ENCODE assay signal across 26 cellular contexts in genomic region chr16:23140082-23140481, GRCh38. TPM values are rescaled to one million over a fixed set of nuclear protein-coding genes. Genes with fewer than 3 reads are reported as not detected.
A peak's percentile ranks its signal among the peaks of the same experiment; 100 is the strongest.
DNase-seq lines count a peak whose midpoint lies in the region; ATAC-seq and TF ChIP-seq lines count a peak whose summit lies in the region.
"Had no signal": no experiment of that assay in that cellular context is flagged by ENCODE, and none has a peak within 500 bp of the region (broad histone marks: within the 10 kb centered on the region; RNA-seq: fewer than 3 reads in every experiment).

No MANE protein-coding gene starts in this region.

- DNase-seq in cardiac muscle cell (ENCODE audit: low read depth in 1 of 2, low spot score in 1 of 2) (no peak), cardiac septum (ENCODE audit: low spot score) (no peak), esophagus muscularis mucosa (ENCODE audit: extremely low spot score) (no peak), substantia nigra (lab: John Stamatoyannopoulos, UW) (no peak), H7 (no peak), CD14-positive monocyte (ENCODE audit: low spot score) (no peak)
- DNase-seq: CD4-positive, alpha-beta T cell; COR-L47; DMS53; MG63; NCI-H1105 treated with DMSO at 0.1 percent for 48 hours; NCI-H2029; NCI-H446; NCI-H524 treated with DMSO at 0.1 percent for 48 hours; NCI-H82; NK-92 treated with Interleukin-12 subunit alpha and Interleukin-12 subunit beta, amount 100 ng/mL, for 24 hours; PC-3; SJCRH30 had no signal

- peak overlapping the region; percentile 57 for H3K27ac ChIP-seq in cardiac muscle cell
- H3K27ac ChIP-seq in angular gyrus (ENCODE audit: low read depth, low read length): peak overlapping the region; percentile 39
- peak overlapping the region; percentile 74 to 95 (median 90) for H3K27ac ChIP-seq in esophagus muscularis mucosa (replicated peaks in 1 of 4)
- H3K27ac ChIP-seq in substantia nigra (ENCODE audit: low read depth, low read length, poor library complexity, severe bottlenecking): peak overlapping the region; percentile 82
- H3K27ac ChIP-seq: BLaER1, SJCRH30 had no signal

- no peak for TF ChIP-seq POLR2A in esophagus muscularis mucosa (IDR thresholded peaks at IDR 0.05; ENCODE audit: low read depth)

- no peak for TF ChIP-seq CTCF in cardiac muscle cell (IDR thresholded peaks at IDR 0.05; ENCODE audit: low read depth, low read length)
- no peak for TF ChIP-seq CTCF in esophagus muscularis mucosa (IDR thresholded peaks at IDR 0.05)
- TF ChIP-seq CTCF in CD14-positive monocyte (IDR thresholded peaks at IDR 0.05): no peak

- TF ChIP-seq EP300 in esophagus muscularis mucosa (IDR thresholded peaks at IDR 0.05): no peak

- H3K27me3 Mint-ChIP-seq in CD14-positive monocyte (ENCODE audit: low read depth in 3 of 3): no peaks in the 10 kb centered on the region
- H3K27me3 Mint-ChIP-seq: CD4-positive, alpha-beta T cell had no signal

- H3K36me3 ChIP-seq in cardiac muscle cell (no peaks in the 10 kb centered on the region), esophagus muscularis mucosa (no peaks in the 10 kb centered on the region), H7 (replicated peaks; ENCODE audit: control insufficient read depth, insufficient read depth, low read length) (no peaks in the 10 kb centered on the region)
- H3K36me3 ChIP-seq: SJCRH30 had no signal

- intact Hi-C loops in cardiac septum (cut with DNase I) (no loop called here), esophagus muscularis mucosa (cut with DNase I) (no loop called here), CD14-positive monocyte (cut with micrococcal nuclease) (no loop called here)

- no peak overlapping the region for H3K4me3 Mint-ChIP-seq in CD14-positive monocyte
- H3K4me3 Mint-ChIP-seq: CD4-positive, alpha-beta T cell had no signal

- 63% methylated on average over 3 of the region's 3 CpGs for WGBS in esophagus muscularis mucosa

- H3K4me1 ChIP-seq in cardiac muscle cell (ENCODE audit: low read depth) (peaks cover 47% of the 10 kb centered on the region), esophagus muscularis mucosa (peaks cover 33 to 73% (median 60%) of the 10 kb centered on the region in 4 donors)
- H3K4me1 ChIP-seq: SJCRH30 had no signal

- no peak overlapping the region for H3K27ac Mint-ChIP-seq in CD14-positive monocyte
- H3K27ac Mint-ChIP-seq: CD4-positive, alpha-beta T cell had no signal

- no peaks in the 10 kb centered on the region for H3K27me3 ChIP-seq in cardiac muscle cell
- H3K27me3 ChIP-seq in esophagus muscularis mucosa: no peaks in the 10 kb centered on the region
- no peaks in the 10 kb centered on the region for H3K27me3 ChIP-seq in H7 (ENCODE audit: control insufficient read depth, insufficient read depth, low read length)
- H3K27me3 ChIP-seq: BLaER1, MG63, SJCRH30 had no signal

- no peaks in the 10 kb centered on the region for H3K9me3 ChIP-seq in cardiac muscle cell (ENCODE audit: low read depth)
- peaks cover 0 to 4% (median 0%) of the 10 kb centered on the region in 4 donors for H3K9me3 ChIP-seq in esophagus muscularis mucosa
- H3K9me3 ChIP-seq: SJCRH30 had no signal

- no peak for ATAC-seq in GM21381 (IDR thresholded peaks at IDR 0.05; ENCODE audit: unreplicated experiment)
- ATAC-seq: K562, PC-3 had no signal

- H3K36me3 Mint-ChIP-seq in CD14-positive monocyte: peaks cover 4 to 14% of the 10 kb centered on the region in 2 donors

- no peak overlapping the region for H3K4me3 ChIP-seq in cardiac muscle cell
- no peak overlapping the region for H3K4me3 ChIP-seq in esophagus muscularis mucosa
- H3K4me3 ChIP-seq in H7 (ENCODE audit: insufficient read depth, low read depth, low read length): no peak overlapping the region
- H3K4me3 ChIP-seq: BLaER1, K562, MG63, SJCRH30 had no signal

- H3K9me3 Mint-ChIP-seq in CD14-positive monocyte: peaks cover 16 to 30% (median 20%) of the 10 kb centered on the region in 7 donors

- peaks cover 4% of the 10 kb centered on the region for H3K4me1 Mint-ChIP-seq in CD14-positive monocyte

RNA-seq across cellular contexts. Expression of gene USP31, which starts 9.2 kb away (rescaled TPM):
- total RNA-seq in cardiac muscle cell (7.1 and 8.7 TPM in 2 replicates), cardiac septum (21.6 TPM), esophagus muscularis mucosa (10 to 100 TPM; 18.9 to 29.1 (median 23.3) TPM)
- polyA plus RNA-seq in cardiac muscle cell (5.1 and 5.4 TPM in 2 replicates), CD14-positive monocyte (under 1 TPM; 0.15 to 0.36 TPM)
- 8.3 and 11.4 TPM in 2 replicates for total RNA-seq in H7 (2014; rRNA removed; shearing (Covaris generic))

RNA-seq across cellular contexts. Expression of gene SCNN1G, which starts 42.5 kb away (rescaled TPM):
- total RNA-seq in cardiac muscle cell: 0.04 TPM in 1 of 2 replicates, not detected in the other
- polyA plus RNA-seq in cardiac muscle cell: not detected in 2 replicates
- not detected for total RNA-seq in cardiac septum
- total RNA-seq in esophagus muscularis mucosa: under 1 TPM in 2 of 4 donors, not detected in 2; 0.06 to 0.34 TPM
- 0.10 and 0.48 TPM in 2 replicates for total RNA-seq in H7 (2014; rRNA removed; shearing (Covaris generic))
- not detected for polyA plus RNA-seq in CD14-positive monocyte
- total RNA-seq: A172; CD4-positive, alpha-beta T cell; G401; HT1080; K562; LHCN-M2; SJCRH30 had no signal
- polyA plus RNA-seq: K562 had no signal

Comparison
In these comparisons a context has a peak if more than half of its experiments do, and no peak if none do; other contexts are left out.
1. H3K27ac ChIP-seq: peak in every context shown above with its lines; median percentile 90 in esophagus muscularis mucosa; 82 in substantia nigra; 57 in cardiac muscle cell; 39 in angular gyrus.